ENCODE assay signal across 10 cellular contexts in genomic region chr9:113649054-113649453, GRCh38.
DNase-seq lines count a peak whose midpoint lies in the region; ATAC-seq and TF ChIP-seq lines count a peak whose summit lies in the region.
"Had no signal": no experiment of that assay in that cellular context is flagged by ENCODE, and none has a peak within 500 bp of the region (broad histone marks: within the 10 kb centered on the region; RNA-seq: fewer than 3 reads in every experiment).

No MANE protein-coding gene starts in this region.

- H3K36me3 ChIP-seq in trophoblast cell (ENCODE audit: control insufficient read depth in 1 of 2, insufficient read depth in 2 of 2, low read length in 2 of 2), result no peaks in the 10 kb centered on the region
- H3K36me3 ChIP-seq in esophagus squamous epithelium, result no peaks in the 10 kb centered on the region

- H3K4me1 Mint-ChIP-seq in activated naive CD4-positive, alpha-beta T cell treated with anti-CD3 and anti-CD28 coated beads for 36 hours (ENCODE audit: low read depth), result no peaks in the 10 kb centered on the region

- H3K4me3 ChIP-seq in fibroblast of villous mesenchyme (ENCODE audit: low read depth, low read length) (no peak overlapping the region), trophoblast cell (ENCODE audit: low read depth, low read length) (no peak overlapping the region), esophagus squamous epithelium (no peak overlapping the region)
- H3K4me3 ChIP-seq: mucosa of descending colon had no signal

- H3K79me1 ChIP-seq in trophoblast cell (ENCODE audit: low read length), result peaks cover 1% of the 10 kb centered on the region

- H3K9ac ChIP-seq in trophoblast cell (ENCODE audit: low read length), result no peak overlapping the region

- H4K8ac ChIP-seq in trophoblast cell (ENCODE audit: low read depth, low read length), result no peak overlapping the region

- H2BK5ac ChIP-seq in trophoblast cell (ENCODE audit: low read depth, low read length, poor library complexity), result no peak overlapping the region

- intact Hi-C loops in activated naive CD4-positive, alpha-beta T cell treated with anti-CD3 and anti-CD28 coated beads for 36 hours (cut with micrococcal nuclease), result no loop called here
- intact Hi-C loops in esophagus squamous epithelium (cut with DNase I), result no loop called here

- no peak overlapping the region for H3K23ac ChIP-seq in trophoblast cell (ENCODE audit: low read length)

- no peaks in the 10 kb centered on the region for H3K36me3 Mint-ChIP-seq in activated naive CD4-positive, alpha-beta T cell treated with anti-CD3 and anti-CD28 coated beads for 36 hours (ENCODE audit: low read depth)

- no peak overlapping the region for H3K18ac ChIP-seq in trophoblast cell (ENCODE audit: low read length)

- no peak overlapping the region for H4K12ac ChIP-seq in trophoblast cell (ENCODE audit: low read depth, low read length)

- peak overlapping the region; percentile 6 for H2AK5ac ChIP-seq in trophoblast cell (ENCODE audit: low read length)

- H3K9me3 Mint-ChIP-seq in activated naive CD4-positive, alpha-beta T cell treated with anti-CD3 and anti-CD28 coated beads for 36 hours, result no peaks in the 10 kb centered on the region

- DNase-seq in DMS79 (lab: John Stamatoyannopoulos, UW), result peak; percentile 75
- DNase-seq in NCI-H69 (lab: John Stamatoyannopoulos, UW), result peak; percentile 97
- peak; percentile 59 for DNase-seq in fibroblast of villous mesenchyme (ENCODE audit: low read depth)
- no peak for DNase-seq in trophoblast cell
- DNase-seq in glomerular visceral epithelial cell (ENCODE audit: extremely low spot score), result no peak
- no peak for DNase-seq in activated naive CD4-positive, alpha-beta T cell treated with anti-CD3 and anti-CD28 coated beads for 36 hours
- DNase-seq in esophagus squamous epithelium (lab: John Stamatoyannopoulos, UW), result no peak
- DNase-seq: mucosa of descending colon, PC-3 had no signal

- H2AFZ ChIP-seq in trophoblast cell (ENCODE audit: insufficient read depth, low read length, poor library complexity), result no peak overlapping the region

- H3K4me3 Mint-ChIP-seq in activated naive CD4-positive, alpha-beta T cell treated with anti-CD3 and anti-CD28 coated beads for 36 hours, result no peak overlapping the region

- H3K9me3 ChIP-seq in trophoblast cell (ENCODE audit: insufficient read depth, low read depth, low read length), result no peaks in the 10 kb centered on the region
- H3K9me3 ChIP-seq in esophagus squamous epithelium, result no peaks in the 10 kb centered on the region
- H3K9me3 ChIP-seq: mucosa of descending colon had no signal

- no peak for TF ChIP-seq POLR2A in esophagus squamous epithelium (IDR thresholded peaks at IDR 0.05)

- no peak overlapping the region for H3K4me2 ChIP-seq in trophoblast cell (ENCODE audit: low read length)

- no peak overlapping the region for H3K27ac Mint-ChIP-seq in activated naive CD4-positive, alpha-beta T cell treated with anti-CD3 and anti-CD28 coated beads for 36 hours

- H3K27me3 Mint-ChIP-seq in activated naive CD4-positive, alpha-beta T cell treated with anti-CD3 and anti-CD28 coated beads for 36 hours (ENCODE audit: low read depth), result peaks cover 7% of the 10 kb centered on the region

- H3K4me1 ChIP-seq in trophoblast cell (ENCODE audit: control insufficient read depth in 1 of 2, insufficient read depth in 2 of 2, low read length in 2 of 2) (peaks cover 0 to 11% of the 10 kb centered on the region in 2 experiments), esophagus squamous epithelium (peaks cover 0 to 9% (median 0%) of the 10 kb centered on the region in 3 donors)

- no peak overlapping the region for H4K91ac ChIP-seq in trophoblast cell (ENCODE audit: low read depth, low read length)

- H3K4ac ChIP-seq in trophoblast cell (ENCODE audit: low read depth, low read length), result no peak overlapping the region

- H3K27me3 ChIP-seq in trophoblast cell (ENCODE audit: insufficient read depth, low read length), result no peaks in the 10 kb centered on the region
- peaks cover 0 to 10% (median 0%) of the 10 kb centered on the region in 4 donors for H3K27me3 ChIP-seq in esophagus squamous epithelium

- peak overlapping the region; percentile 19 for H2BK12ac ChIP-seq in trophoblast cell (ENCODE audit: low read length)

- no peak for TF ChIP-seq CTCF in fibroblast of villous mesenchyme (IDR thresholded peaks at IDR 0.05; ENCODE audit: insufficient read depth, low read depth, low read length)
- TF ChIP-seq CTCF in esophagus squamous epithelium (IDR thresholded peaks at IDR 0.05), result no peak

- H2BK120ac ChIP-seq in trophoblast cell (ENCODE audit: insufficient read depth, low read length, poor library complexity), result no peak overlapping the region

- no peak overlapping the region for H3K14ac ChIP-seq in trophoblast cell (ENCODE audit: low read length)

- WGBS in trophoblast cell (ENCODE audit: extremely low coverage, insufficient coverage, insufficient read length), result no CpG with 5 or more reads among the region's 11 CpGs
- no CpG with 5 or more reads among the region's 11 CpGs for WGBS in esophagus squamous epithelium, 2 donors

- no peaks in the 10 kb centered on the region for H3K79me2 ChIP-seq in trophoblast cell (ENCODE audit: control insufficient read depth, insufficient read depth, low read length, poor library complexity)

- no peak for ATAC-seq in GM19455 (IDR thresholded peaks at IDR 0.05; ENCODE audit: unreplicated experiment)
- ATAC-seq: mucosa of descending colon, PC-3 had no signal

- CTCF ChIA-PET in activated naive CD4-positive, alpha-beta T cell treated with anti-CD3 and anti-CD28 coated beads for 36 hours (lab: Charles Lee), result interaction anchor here (0.9 kb wide), 2 partner anchors 9 to 10 kb away, joined by 3 to 4 read pairs; no protein-coding TSS in a partner anchor

- no peak overlapping the region for H3K27ac ChIP-seq in trophoblast cell (ENCODE audit: low read depth, low read length)
- H3K27ac ChIP-seq in esophagus squamous epithelium, result no peak overlapping the region

Comparison
In these comparisons a context has a peak if more than half of its experiments do, and no peak if none do; other contexts are left out.
1. DNase-seq: peak in DMS79 (single experiment), NCI-H69 (single experiment) and fibroblast of villous mesenchyme (single experiment); none in trophoblast cell (0 of 2), glomerular visceral epithelial cell (single experiment), activated naive CD4-positive, alpha-beta T cell treated with anti-CD3 and anti-CD28 coated beads for 36 hours (single experiment) and esophagus squamous epithelium (single experiment).